ENCODE assay signal across 8 cellular contexts in genomic region chr22:20243545-20244249, GRCh38. TPM values are rescaled to one million over a fixed set of nuclear protein-coding genes. Genes with fewer than 3 reads are reported as not detected.
DNase-seq lines count a peak whose midpoint lies in the region; ATAC-seq and TF ChIP-seq lines count a peak whose summit lies in the region.

No MANE protein-coding gene starts in this region.

- intact Hi-C loops in MCF 10A (cut with micrococcal nuclease): no loop called here

- no peak overlapping the region for H3K27ac Mint-ChIP-seq in MCF 10A (ENCODE audit: low read depth, unreplicated experiment)
- H3K27ac Mint-ChIP-seq in immature natural killer cell: peak overlapping the region; percentile 69 to 95 (median 81)

- TF ChIP-seq CTCF in MCF 10A (IDR thresholded peaks at IDR 0.05; ENCODE audit: unreplicated experiment): no peak

- H3K9me3 Mint-ChIP-seq in MCF 10A (ENCODE audit: unreplicated experiment): no peaks in the 10 kb centered on the region
- no peaks in the 10 kb centered on the region for H3K9me3 Mint-ChIP-seq in immature natural killer cell

- CTCF ChIA-PET in MCF 10A (lab: Yijun Ruan, JAX): no interaction called here

- H3K4me3 Mint-ChIP-seq in MCF 10A (ENCODE audit: unreplicated experiment) (no peak overlapping the region), immature natural killer cell (peak overlapping the region in 4 of 5 donors; percentile 55 to 71 (median 63))

- ATAC-seq in GM19324 (IDR thresholded peaks at IDR 0.05; ENCODE audit: low FRiP score, unreplicated experiment): no peak

- POLR2A ChIA-PET in MCF 10A (lab: Yijun Ruan, JAX): no interaction called here

- DNase-seq in GF-D8 (lab: John Stamatoyannopoulos, UW) (peak; percentile 41), NCI-H1694 (lab: John Stamatoyannopoulos, UW) (peak; percentile 65), T-helper 2 cell (peak in 4 of 5 experiments; percentile 11 to 71 (median 50)), MCF 10A (ENCODE audit: unreplicated experiment) (peak; percentile 66), immature natural killer cell (peak in 1 of 3 donors; percentile 13), GOT3 (lab: John Stamatoyannopoulos, UW) (no peak)
- peak in 2 of 3 donors; percentile 20 to 27 for DNase-seq in stimulated activated CD4-positive, alpha-beta T cell treated with anti-CD3 and anti-CD28 coated beads, TNF-alpha, amount 100 ng/mL, for 1 hour (ENCODE audit: low read depth in 3 of 3, low spot score in 1 of 3)

- no TSS peak for BruUV-seq in MCF 10A (replicated peaks; lab: Mats Ljungman, UMichigan)

- H3K27me3 Mint-ChIP-seq in MCF 10A (ENCODE audit: insufficient read depth, unreplicated experiment): no peaks in the 10 kb centered on the region
- H3K27me3 Mint-ChIP-seq in immature natural killer cell (ENCODE audit: low read depth in 3 of 3): peaks cover 6 to 9% (median 8%) of the 10 kb centered on the region in 3 donors

- H3K4me1 Mint-ChIP-seq in MCF 10A (ENCODE audit: insufficient read depth, unreplicated experiment) (no peaks in the 10 kb centered on the region), immature natural killer cell (peaks cover 29 to 50% of the 10 kb centered on the region in 2 donors)

- H3K36me3 Mint-ChIP-seq in MCF 10A (ENCODE audit: insufficient read depth, unreplicated experiment): no peaks in the 10 kb centered on the region
- no peaks in the 10 kb centered on the region for H3K36me3 Mint-ChIP-seq in immature natural killer cell

RNA-seq across cellular contexts. Expression of gene RTN4R, which starts 24.4 kb away (rescaled TPM):
- 2.7 and 3.7 TPM in 2 replicates for total RNA-seq in MCF 10A (2022)
- 1 to 10 TPM; 1.1 to 3.9 (median 2.2) TPM for polyA plus RNA-seq in immature natural killer cell
